ENCODE assay signal across 1 cellular context in the genomic region with DNA sequence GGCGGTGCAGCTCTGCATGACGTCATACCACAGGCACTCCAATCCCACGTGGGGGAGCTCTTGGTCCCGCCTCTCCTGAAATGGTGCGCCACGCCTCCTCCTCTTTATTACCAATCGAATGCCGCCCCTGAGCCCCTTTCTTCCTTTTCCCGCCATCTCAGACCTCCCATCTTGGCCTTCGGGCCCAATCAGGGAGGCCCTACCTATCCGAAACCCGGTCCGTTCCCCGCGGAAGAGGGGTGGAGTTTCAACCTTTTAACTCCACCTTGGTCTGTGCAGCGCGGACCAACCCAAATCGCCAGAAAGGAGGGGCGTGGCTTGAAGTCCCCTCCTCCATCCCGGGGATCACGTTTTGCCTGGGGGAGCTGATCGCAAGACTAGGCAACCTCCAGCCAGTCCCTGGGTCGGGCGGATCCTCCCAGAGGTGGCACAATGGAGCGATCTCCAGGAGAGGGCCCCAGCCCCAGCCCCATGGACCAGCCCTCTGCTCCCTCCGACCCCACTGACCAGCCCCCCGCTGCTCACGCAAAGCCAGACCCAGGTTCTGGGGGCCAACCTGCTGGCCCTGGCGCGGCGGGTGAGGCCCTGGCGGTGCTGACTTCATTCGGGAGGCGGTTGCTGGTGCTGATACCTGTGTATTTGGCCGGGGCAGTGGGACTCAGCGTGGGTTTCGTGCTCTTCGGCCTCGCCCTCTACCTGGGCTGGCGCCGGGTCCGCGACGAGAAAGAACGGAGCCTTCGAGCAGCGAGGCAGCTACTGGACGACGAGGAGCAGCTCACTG.
TF ChIP-seq lines count a peak whose summit lies in the region.

Gene ESYT1, plus strand, starts transcription at position 380 of the 781 bp plus-strand sequence. Its CDS starts 53 bp downstream, at position 433.

TF ChIP-seq in WTC11, 78 proteins besides CTCF, POLR2A, EP300 and RAD21 (continued from another document and continues in another):
- TF ChIP-seq, protein P1, sequence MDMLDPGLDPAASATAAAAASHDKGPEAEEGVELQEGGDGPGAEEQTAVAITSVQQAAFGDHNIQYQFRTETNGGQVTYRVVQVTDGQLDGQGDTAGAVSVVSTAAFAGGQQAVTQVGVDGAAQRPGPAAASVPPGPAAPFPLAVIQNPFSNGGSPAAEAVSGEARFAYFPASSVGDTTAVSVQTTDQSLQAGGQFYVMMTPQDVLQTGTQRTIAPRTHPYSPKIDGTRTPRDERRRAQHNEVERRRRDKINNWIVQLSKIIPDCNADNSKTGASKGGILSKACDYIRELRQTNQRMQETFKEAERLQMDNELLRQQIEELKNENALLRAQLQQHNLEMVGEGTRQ (CRISPR knock-in tag; IDR thresholded peaks at IDR 0.05): peak; percentile 71
- TF ChIP-seq, protein P2, sequence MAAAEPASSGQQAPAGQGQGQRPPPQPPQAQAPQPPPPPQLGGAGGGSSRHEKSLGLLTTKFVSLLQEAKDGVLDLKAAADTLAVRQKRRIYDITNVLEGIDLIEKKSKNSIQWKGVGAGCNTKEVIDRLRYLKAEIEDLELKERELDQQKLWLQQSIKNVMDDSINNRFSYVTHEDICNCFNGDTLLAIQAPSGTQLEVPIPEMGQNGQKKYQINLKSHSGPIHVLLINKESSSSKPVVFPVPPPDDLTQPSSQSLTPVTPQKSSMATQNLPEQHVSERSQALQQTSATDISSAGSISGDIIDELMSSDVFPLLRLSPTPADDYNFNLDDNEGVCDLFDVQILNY (CRISPR knock-in tag; IDR thresholded peaks at IDR 0.05): peak; percentile 93; the same call in 1 of the 2 replicates
- TF ChIP-seq, protein P3, sequence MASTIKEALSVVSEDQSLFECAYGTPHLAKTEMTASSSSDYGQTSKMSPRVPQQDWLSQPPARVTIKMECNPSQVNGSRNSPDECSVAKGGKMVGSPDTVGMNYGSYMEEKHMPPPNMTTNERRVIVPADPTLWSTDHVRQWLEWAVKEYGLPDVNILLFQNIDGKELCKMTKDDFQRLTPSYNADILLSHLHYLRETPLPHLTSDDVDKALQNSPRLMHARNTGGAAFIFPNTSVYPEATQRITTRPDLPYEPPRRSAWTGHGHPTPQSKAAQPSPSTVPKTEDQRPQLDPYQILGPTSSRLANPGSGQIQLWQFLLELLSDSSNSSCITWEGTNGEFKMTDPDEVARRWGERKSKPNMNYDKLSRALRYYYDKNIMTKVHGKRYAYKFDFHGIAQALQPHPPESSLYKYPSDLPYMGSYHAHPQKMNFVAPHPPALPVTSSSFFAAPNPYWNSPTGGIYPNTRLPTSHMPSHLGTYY (CRISPR knock-in tag; IDR thresholded peaks at IDR 0.05): no peak
- no peak for TF ChIP-seq NFE2L1 (CRISPR knock-in tag; IDR thresholded peaks at IDR 0.05)
- TF ChIP-seq ZBTB43 (CRISPR knock-in tag; IDR thresholded peaks at IDR 0.05): no peak
- peak; percentile 48 for TF ChIP-seq NFYB (CRISPR knock-in tag; conservative IDR thresholded peaks at IDR 0.05; ENCODE audit: low read depth)
- 0 out of 2 replicates have a peak, but pooled peaks have one; percentile 27 for TF ChIP-seq NFATC4 (CRISPR knock-in tag; IDR thresholded peaks at IDR 0.05)
- TF ChIP-seq, protein P4, sequence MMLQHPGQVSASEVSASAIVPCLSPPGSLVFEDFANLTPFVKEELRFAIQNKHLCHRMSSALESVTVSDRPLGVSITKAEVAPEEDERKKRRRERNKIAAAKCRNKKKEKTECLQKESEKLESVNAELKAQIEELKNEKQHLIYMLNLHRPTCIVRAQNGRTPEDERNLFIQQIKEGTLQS (CRISPR knock-in tag; conservative IDR thresholded peaks at IDR 0.05): no peak
- no peak for TF ChIP-seq NR1H2 (CRISPR knock-in tag; IDR thresholded peaks at IDR 0.05)
- no peak for TF ChIP-seq EMX1 (CRISPR knock-in tag; IDR thresholded peaks at IDR 0.05)
- peak; percentile 53; the same call in 1 of the 2 replicates for TF ChIP-seq FOXK1 (CRISPR knock-in tag; IDR thresholded peaks at IDR 0.05)
- TF ChIP-seq GABPB1 (CRISPR knock-in tag; IDR thresholded peaks at IDR 0.05): peak; percentile 38; the same call in 1 of the 2 replicates
- TF ChIP-seq SP1 (CRISPR knock-in tag; conservative IDR thresholded peaks at IDR 0.05): peak; percentile 82; the same call in 1 of the 2 replicates
- no peak for TF ChIP-seq ZNF263 (CRISPR knock-in tag; IDR thresholded peaks at IDR 0.05; ENCODE audit: low read depth)
- TF ChIP-seq FOXP1 (CRISPR knock-in tag; IDR thresholded peaks at IDR 0.05; ENCODE audit: borderline replicate concordance): no peak; the same call in 1 of the 2 replicates
- TF ChIP-seq ESRRA (CRISPR knock-in tag; IDR thresholded peaks at IDR 0.05; ENCODE audit: borderline replicate concordance): 0 out of 2 replicates have a peak, but pooled peaks have one; percentile 13
- TF ChIP-seq NR3C1 (CRISPR knock-in tag; conservative IDR thresholded peaks at IDR 0.05; ENCODE audit: low read depth): no peak
- no peak for TF ChIP-seq ATF2 (CRISPR knock-in tag; IDR thresholded peaks at IDR 0.05; ENCODE audit: borderline replicate concordance, low read depth)
- TF ChIP-seq FOXJ3 (CRISPR knock-in tag; IDR thresholded peaks at IDR 0.05; ENCODE audit: borderline replicate concordance): no peak
- TF ChIP-seq AFF4 (CRISPR knock-in tag; IDR thresholded peaks at IDR 0.05; ENCODE audit: borderline replicate concordance): no peak
- TF ChIP-seq RORB (CRISPR knock-in tag; IDR thresholded peaks at IDR 0.05): no peak
- TF ChIP-seq, protein P5, sequence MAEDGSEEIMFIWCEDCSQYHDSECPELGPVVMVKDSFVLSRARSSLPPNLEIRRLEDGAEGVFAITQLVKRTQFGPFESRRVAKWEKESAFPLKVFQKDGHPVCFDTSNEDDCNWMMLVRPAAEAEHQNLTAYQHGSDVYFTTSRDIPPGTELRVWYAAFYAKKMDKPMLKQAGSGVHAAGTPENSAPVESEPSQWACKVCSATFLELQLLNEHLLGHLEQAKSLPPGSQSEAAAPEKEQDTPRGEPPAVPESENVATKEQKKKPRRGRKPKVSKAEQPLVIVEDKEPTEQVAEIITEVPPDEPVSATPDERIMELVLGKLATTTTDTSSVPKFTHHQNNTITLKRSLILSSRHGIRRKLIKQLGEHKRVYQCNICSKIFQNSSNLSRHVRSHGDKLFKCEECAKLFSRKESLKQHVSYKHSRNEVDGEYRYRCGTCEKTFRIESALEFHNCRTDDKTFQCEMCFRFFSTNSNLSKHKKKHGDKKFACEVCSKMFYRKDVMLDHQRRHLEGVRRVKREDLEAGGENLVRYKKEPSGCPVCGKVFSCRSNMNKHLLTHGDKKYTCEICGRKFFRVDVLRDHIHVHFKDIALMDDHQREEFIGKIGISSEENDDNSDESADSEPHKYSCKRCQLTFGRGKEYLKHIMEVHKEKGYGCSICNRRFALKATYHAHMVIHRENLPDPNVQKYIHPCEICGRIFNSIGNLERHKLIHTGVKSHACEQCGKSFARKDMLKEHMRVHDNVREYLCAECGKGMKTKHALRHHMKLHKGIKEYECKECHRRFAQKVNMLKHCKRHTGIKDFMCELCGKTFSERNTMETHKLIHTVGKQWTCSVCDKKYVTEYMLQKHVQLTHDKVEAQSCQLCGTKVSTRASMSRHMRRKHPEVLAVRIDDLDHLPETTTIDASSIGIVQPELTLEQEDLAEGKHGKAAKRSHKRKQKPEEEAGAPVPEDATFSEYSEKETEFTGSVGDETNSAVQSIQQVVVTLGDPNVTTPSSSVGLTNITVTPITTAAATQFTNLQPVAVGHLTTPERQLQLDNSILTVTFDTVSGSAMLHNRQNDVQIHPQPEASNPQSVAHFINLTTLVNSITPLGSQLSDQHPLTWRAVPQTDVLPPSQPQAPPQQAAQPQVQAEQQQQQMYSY (CRISPR knock-in tag; IDR thresholded peaks at IDR 0.05): peak; percentile 51
- TF ChIP-seq ZNF232 (CRISPR knock-in tag; IDR thresholded peaks at IDR 0.05): peak; percentile 87; the same call in 1 of the 2 replicates
- TF ChIP-seq MYBL2 (CRISPR knock-in tag; IDR thresholded peaks at IDR 0.05): 0 out of 2 replicates have a peak, but pooled peaks have one; percentile 22
- peak; percentile 94; the same call in 1 of the 2 replicates for TF ChIP-seq ARID4B (CRISPR knock-in tag; IDR thresholded peaks at IDR 0.05; ENCODE audit: borderline replicate concordance)
- no peak for TF ChIP-seq ZNF121 (CRISPR knock-in tag; IDR thresholded peaks at IDR 0.05)
- no peak for TF ChIP-seq ZNF671 (CRISPR knock-in tag; IDR thresholded peaks at IDR 0.05)
- TF ChIP-seq TEAD1 (CRISPR knock-in tag; IDR thresholded peaks at IDR 0.05): peak; percentile 11; the same call in 1 of the 2 replicates
- TF ChIP-seq, protein P6, sequence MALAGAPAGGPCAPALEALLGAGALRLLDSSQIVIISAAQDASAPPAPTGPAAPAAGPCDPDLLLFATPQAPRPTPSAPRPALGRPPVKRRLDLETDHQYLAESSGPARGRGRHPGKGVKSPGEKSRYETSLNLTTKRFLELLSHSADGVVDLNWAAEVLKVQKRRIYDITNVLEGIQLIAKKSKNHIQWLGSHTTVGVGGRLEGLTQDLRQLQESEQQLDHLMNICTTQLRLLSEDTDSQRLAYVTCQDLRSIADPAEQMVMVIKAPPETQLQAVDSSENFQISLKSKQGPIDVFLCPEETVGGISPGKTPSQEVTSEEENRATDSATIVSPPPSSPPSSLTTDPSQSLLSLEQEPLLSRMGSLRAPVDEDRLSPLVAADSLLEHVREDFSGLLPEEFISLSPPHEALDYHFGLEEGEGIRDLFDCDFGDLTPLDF (CRISPR knock-in tag; IDR thresholded peaks at IDR 0.05): no peak
- no peak for TF ChIP-seq TCF7 (CRISPR knock-in tag; IDR thresholded peaks at IDR 0.05; ENCODE audit: low read depth)
- TF ChIP-seq GTF2I (CRISPR knock-in tag; conservative IDR thresholded peaks at IDR 0.05): no peak
- no peak for TF ChIP-seq IRF2 (CRISPR knock-in tag; IDR thresholded peaks at IDR 0.05; ENCODE audit: borderline replicate concordance, low read depth)
